ENCODE assay signal across 20 cellular contexts in the genomic region with DNA sequence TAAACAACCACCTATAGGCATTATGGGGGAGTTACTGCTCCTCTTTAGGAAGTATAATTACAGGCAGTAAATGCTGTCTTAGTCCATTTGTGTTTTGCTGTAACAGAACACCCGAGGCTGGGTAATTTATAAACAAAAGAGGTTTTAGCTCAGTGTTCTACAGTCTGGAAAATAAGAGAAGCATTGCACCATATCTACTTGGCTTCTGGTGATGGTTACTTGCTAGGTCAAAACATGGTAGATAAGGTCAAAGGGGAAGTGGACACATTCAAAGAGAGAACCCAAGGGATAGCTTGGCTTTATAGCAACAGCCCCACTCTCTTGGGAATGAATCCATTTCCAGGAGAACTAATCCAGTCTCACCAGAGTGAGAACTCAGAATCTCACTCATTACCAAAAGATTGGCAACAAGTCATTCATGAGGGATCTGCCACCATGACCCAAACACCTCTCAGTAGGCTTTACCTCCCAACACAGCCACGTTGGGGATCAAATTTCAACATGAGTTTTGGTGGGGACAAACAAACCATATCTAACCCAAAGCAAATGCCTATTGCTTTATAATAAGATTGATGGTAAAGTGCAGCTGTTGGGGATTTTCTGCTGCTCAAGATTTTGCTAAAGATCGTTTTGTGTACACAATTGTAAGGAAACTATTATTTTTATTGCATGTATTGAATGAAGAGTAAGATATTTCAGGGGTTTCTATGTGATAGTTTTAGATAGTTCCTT. TPM values are rescaled to one million over a fixed set of nuclear protein-coding genes. Genes with fewer than 3 reads are reported as not detected.
DNase-seq lines count a peak whose midpoint lies in the region; ATAC-seq, FAIRE-seq and TF ChIP-seq lines count a peak whose summit lies in the region.
"Had no signal": no experiment of that assay in that cellular context is flagged by ENCODE, and none has a peak within 500 bp of the region (broad histone marks: within the 10 kb centered on the region; RNA-seq: fewer than 3 reads in every experiment).

No MANE protein-coding gene starts in this region.

- no peak for DNase-seq in activated T-cell treated with anti-CD3 and anti-CD28 coated beads, Interleukin-2, amount 50 U/mL, for 72 hours
- DNase-seq in activated T-cell treated with anti-CD3 and anti-CD28 coated beads, Interleukin-2, amount 50 U/mL, for 48 hours: no peak
- DNase-seq in MV-4-11 (lab: John Stamatoyannopoulos, UW) (peak; percentile 20), endothelial cell of umbilical vein (ENCODE audit: low read depth, low spot score) (peak; percentile 2), left ventricle myocardium inferior (no peak), HPDE6-E6E7 (ENCODE audit: extremely low spot score) (no peak), kidney (no peak)
- DNase-seq: activated CD4-positive, alpha-beta T cell treated with anti-CD3 and anti-CD28 coated beads for 36 hours; activated gamma-delta T cell; heart left ventricle; immature natural killer cell; NCI-H1930; PC-9; retina; stimulated activated CD4-positive, alpha-beta T cell treated with anti-CD3 and anti-CD28 coated beads, Interleukin-15, amount 100 ng/mL, for 24 hours had no signal

- peaks cover 85% of the 10 kb centered on the region for H3K79me2 ChIP-seq in endothelial cell of umbilical vein (ENCODE audit: control insufficient read depth, insufficient read depth, low read length)

- peaks cover 8% of the 10 kb centered on the region for H4K20me1 ChIP-seq in endothelial cell of umbilical vein (replicated peaks; ENCODE audit: control insufficient read depth, extremely low read depth, insufficient read depth, low read length)

- CTCF ChIA-PET in endothelial cell of umbilical vein (lab: Charles Lee): interaction anchor here (0.5 to 1.5 kb wide), 4 partner anchors 16 to 121 kb away, joined by 3 to 8 read pairs (median 4); no protein-coding TSS in a partner anchor

- TF ChIP-seq POLR2A in endothelial cell of umbilical vein (IDR thresholded peaks at IDR 0.05; ENCODE audit: low read depth, low read length): no peak

- FAIRE-seq in endothelial cell of umbilical vein (lab: Jason Lieb, UNC) (peak; percentile 24), kidney (lab: Jason Lieb, UNC) (no peak)

- H3K27ac Mint-ChIP-seq in activated T-cell treated with anti-CD3 and anti-CD28 coated beads, Interleukin-2, amount 50 U/mL, for 72 hours: peak overlapping the region; percentile 42
- H3K27ac Mint-ChIP-seq: activated CD4-positive, alpha-beta T cell treated with anti-CD3 and anti-CD28 coated beads for 36 hours; stimulated activated naive CD8-positive, alpha-beta T cell treated with anti-CD3 and anti-CD28 coated beads, Interleukin-15, Interleukin-2, amounts not matched to agents 100 ng/mL and 50 ng/mL, for 24 hours had no signal

- no peak overlapping the region for H3K9ac ChIP-seq in endothelial cell of umbilical vein (replicated peaks; ENCODE audit: extremely low read depth, insufficient read depth, low read length)
- no peak overlapping the region for H3K9ac ChIP-seq in skeletal muscle satellite cell (ENCODE audit: low read depth, low read length)
- H3K9ac ChIP-seq in kidney (ENCODE audit: low read length in 2 of 2): no peak overlapping the region

- no peak for TF ChIP-seq CTCF in endothelial cell of umbilical vein (IDR thresholded peaks at IDR 0.05; ENCODE audit: extremely low read depth in 1 of 2, insufficient read depth in 1 of 2, low read depth in 1 of 2, low read length in 2 of 2)
- no peak for TF ChIP-seq CTCF in left ventricle myocardium inferior (IDR thresholded peaks at IDR 0.05; ENCODE audit: borderline replicate concordance)
- TF ChIP-seq CTCF in kidney (IDR thresholded peaks at IDR 0.05; ENCODE audit: borderline replicate concordance, extremely low read depth, insufficient read depth): no peak

- intact Hi-C loops in endothelial cell of umbilical vein (cut with micrococcal nuclease): no loop called here
- intact Hi-C loops in left ventricle myocardium inferior (cut with micrococcal nuclease): no loop called here
- intact Hi-C loops in kidney (cut with DNase I): no loop called here

- H3K27me3 Mint-ChIP-seq in activated T-cell treated with anti-CD3 and anti-CD28 coated beads, Interleukin-2, amount 50 U/mL, for 72 hours (ENCODE audit: low read depth): no peaks in the 10 kb centered on the region
- H3K27me3 Mint-ChIP-seq: activated CD4-positive, alpha-beta T cell treated with anti-CD3 and anti-CD28 coated beads for 36 hours; stimulated activated naive CD8-positive, alpha-beta T cell treated with anti-CD3 and anti-CD28 coated beads, Interleukin-15, Interleukin-2, amounts not matched to agents 100 ng/mL and 50 ng/mL, for 24 hours had no signal

- peaks cover 41% of the 10 kb centered on the region for H3K4me1 Mint-ChIP-seq in activated T-cell treated with anti-CD3 and anti-CD28 coated beads, Interleukin-2, amount 50 U/mL, for 72 hours (ENCODE audit: low read depth)

- no peak for ATAC-seq in activated T-cell treated with anti-CD3 and anti-CD28 coated beads, Interleukin-2, amount 50 U/mL, for 72 hours (replicated peaks in 1 of 2)
- ATAC-seq: activated CD4-positive, alpha-beta T cell treated with anti-CD3 and anti-CD28 coated beads for 36 hours; esophagus mucosa; heart left ventricle had no signal

- no peaks in the 10 kb centered on the region for H3K9me3 Mint-ChIP-seq in activated T-cell treated with anti-CD3 and anti-CD28 coated beads, Interleukin-2, amount 50 U/mL, for 72 hours
- H3K9me3 Mint-ChIP-seq: immature natural killer cell; stimulated activated naive CD8-positive, alpha-beta T cell treated with anti-CD3 and anti-CD28 coated beads, Interleukin-15, Interleukin-2, amounts not matched to agents 100 ng/mL and 50 ng/mL, for 24 hours had no signal

- no peak overlapping the region for H3K4me3 ChIP-seq in endothelial cell of umbilical vein (replicated peaks in 1 of 3; ENCODE audit: insufficient read depth in 1 of 3, low read depth in 1 of 3, low read length in 3 of 3)
- H3K4me3 ChIP-seq in skeletal muscle satellite cell (ENCODE audit: low read length): no peak overlapping the region
- H3K4me3 ChIP-seq in left ventricle myocardium inferior: no peak overlapping the region
- no peak overlapping the region for H3K4me3 ChIP-seq in kidney (ENCODE audit: low read length in 2 of 2)
- H3K4me3 ChIP-seq: heart left ventricle, PC-9, SK-N-MC had no signal

- H3K9me1 ChIP-seq in endothelial cell of umbilical vein (replicated peaks; ENCODE audit: control insufficient read depth, extremely low read depth, insufficient read depth, low read length): no peaks in the 10 kb centered on the region

- H3K4me2 ChIP-seq in endothelial cell of umbilical vein (ENCODE audit: insufficient read depth, low read length): peak overlapping the region; percentile 29
- peak overlapping the region; percentile 13 for H3K4me2 ChIP-seq in skeletal muscle satellite cell (ENCODE audit: low read length)
- H3K4me2 ChIP-seq: PC-9 had no signal

- H3K4me3 Mint-ChIP-seq in activated T-cell treated with anti-CD3 and anti-CD28 coated beads, Interleukin-2, amount 50 U/mL, for 72 hours: no peak overlapping the region
- H3K4me3 Mint-ChIP-seq: activated CD4-positive, alpha-beta T cell treated with anti-CD3 and anti-CD28 coated beads for 36 hours; immature natural killer cell; neural crest cell; stimulated activated naive CD8-positive, alpha-beta T cell treated with anti-CD3 and anti-CD28 coated beads, Interleukin-15, Interleukin-2, amounts not matched to agents 100 ng/mL and 50 ng/mL, for 24 hours had no signal

- no peaks in the 10 kb centered on the region for H3K27me3 ChIP-seq in endothelial cell of umbilical vein (ENCODE audit: control insufficient read depth in 2 of 2, insufficient read depth in 2 of 2, low read length in 2 of 2)
- H3K27me3 ChIP-seq in skeletal muscle satellite cell (ENCODE audit: control insufficient read depth, insufficient read depth, low read length): no peaks in the 10 kb centered on the region
- H3K27me3 ChIP-seq in left ventricle myocardium inferior (ENCODE audit: low read depth): no peaks in the 10 kb centered on the region
- H3K27me3 ChIP-seq: heart left ventricle had no signal

- no peak overlapping the region for H2AFZ ChIP-seq in endothelial cell of umbilical vein (ENCODE audit: low read depth, low read length)
- H2AFZ ChIP-seq: PC-9 had no signal

- H3K36me3 ChIP-seq in endothelial cell of umbilical vein (ENCODE audit: control insufficient read depth in 2 of 2, extremely low read depth in 1 of 2, insufficient read depth in 2 of 2, low read length in 2 of 2) (no peaks in the 10 kb centered on the region), skeletal muscle satellite cell (ENCODE audit: insufficient read depth, low read length) (no peaks in the 10 kb centered on the region), left ventricle myocardium inferior (no peaks in the 10 kb centered on the region), kidney (ENCODE audit: control insufficient read depth in 1 of 2, insufficient read depth in 2 of 2, low read length in 2 of 2) (no peaks in the 10 kb centered on the region)
- H3K36me3 ChIP-seq: heart left ventricle had no signal

- dilution Hi-C loops in endothelial cell of umbilical vein (cut with MboI; ENCODE audit: extremely low pct_ligation_motif_present, low sequenced_read_pairs): no loop called here

- POLR2A ChIA-PET in endothelial cell of umbilical vein (lab: Charles Lee): no interaction called here

- H3K9me3 ChIP-seq in endothelial cell of umbilical vein (replicated peaks; ENCODE audit: control insufficient read depth, insufficient read depth, low read length): no peaks in the 10 kb centered on the region
- H3K9me3 ChIP-seq in skeletal muscle satellite cell (replicated peaks; ENCODE audit: low read length): no peaks in the 10 kb centered on the region
- H3K9me3 ChIP-seq in left ventricle myocardium inferior (replicated peaks): no peaks in the 10 kb centered on the region
- no peaks in the 10 kb centered on the region for H3K9me3 ChIP-seq in kidney (ENCODE audit: control insufficient read depth in 1 of 2, low read length in 2 of 2)
- H3K9me3 ChIP-seq: heart left ventricle had no signal

- H3K36me3 Mint-ChIP-seq in activated T-cell treated with anti-CD3 and anti-CD28 coated beads, Interleukin-2, amount 50 U/mL, for 72 hours (ENCODE audit: insufficient read depth in 2 of 2): peaks cover 2 to 4% of the 10 kb centered on the region in 2 donors
- H3K36me3 Mint-ChIP-seq: immature natural killer cell had no signal

- H3K27ac ChIP-seq in endothelial cell of umbilical vein (ENCODE audit: insufficient read depth, low read depth, low read length) (peak overlapping the region; percentile 22), left ventricle myocardium inferior (replicated peaks) (no peak overlapping the region), kidney (ENCODE audit: low read depth in 2 of 2, low read length in 2 of 2) (no peak overlapping the region)
- H3K27ac ChIP-seq: PC-9, SK-N-MC had no signal

- no TSS peak for BruUV-seq in endothelial cell of umbilical vein (replicated peaks; lab: Mats Ljungman, UMichigan)

- peaks cover 9% of the 10 kb centered on the region for H3K4me1 ChIP-seq in endothelial cell of umbilical vein (ENCODE audit: control insufficient read depth, extremely low read depth, insufficient read depth, low read length)
- peaks cover 13% of the 10 kb centered on the region for H3K4me1 ChIP-seq in skeletal muscle satellite cell (ENCODE audit: control insufficient read depth, insufficient read depth, low read length)
- peaks cover 27% of the 10 kb centered on the region for H3K4me1 ChIP-seq in left ventricle myocardium inferior
- H3K4me1 ChIP-seq in kidney (ENCODE audit: control insufficient read depth in 1 of 2, insufficient read depth in 1 of 2, low read depth in 1 of 2, low read length in 2 of 2): no peaks in the 10 kb centered on the region

RNA-seq across cellular contexts. Expression of a gene that starts 32.6 kb away (rescaled TPM):
- 10 to 100 TPM; 82.1 to 89.5 TPM for total RNA-seq in activated T-cell treated with anti-CD3 and anti-CD28 coated beads, Interleukin-2, amount 50 U/mL, for 72 hours
- total RNA-seq in endothelial cell of umbilical vein (52.3 and 55.9 TPM in 2 replicates), left ventricle myocardium inferior (29.3 TPM), kidney (66.0 TPM)
- polyA plus RNA-seq in endothelial cell of umbilical vein (9.1 and 12.7 TPM in 2 replicates), kidney (ENCODE audit: insufficient read depth, low read depth, low replicate concordance) (18.2 TPM)
- polyA plus RNA-seq in endothelial cell of umbilical vein (2011; cell fraction: cytosol; rRNA removed): 16.6 and 19.3 TPM in 2 replicates
- 27.9 and 34.3 TPM in 2 replicates for polyA plus RNA-seq in endothelial cell of umbilical vein (2011; cell fraction: nucleus; rRNA removed)
- polyA plus RNA-seq in endothelial cell of umbilical vein (2012): 35.5 and 42.7 TPM in 2 replicates
- polyA minus RNA-seq in endothelial cell of umbilical vein: 48.8 and 54.9 TPM in 2 replicates
- 87.5 TPM for polyA minus RNA-seq in endothelial cell of umbilical vein (2011; cell fraction: cytosol; rRNA and poly(A)+ RNA removed)
- polyA minus RNA-seq in endothelial cell of umbilical vein (2011; cell fraction: nucleus; rRNA and poly(A)+ RNA removed): 45.0 and 57.8 TPM in 2 replicates
- total RNA-seq in skeletal muscle satellite cell (2012; rRNA removed): 49.4 and 55.3 TPM in 2 replicates

Comparison
In these comparisons a context has a peak if more than half of its experiments do, and no peak if none do; other contexts are left out.
1. DNase-seq: peak in MV-4-11 (single experiment) and endothelial cell of umbilical vein (single experiment); none in activated T-cell treated with anti-CD3 and anti-CD28 coated beads, Interleukin-2, amount 50 U/mL, for 72 hours (0 of 2), activated T-cell treated with anti-CD3 and anti-CD28 coated beads, Interleukin-2, amount 50 U/mL, for 48 hours (0 of 2), left ventricle myocardium inferior (single experiment), HPDE6-E6E7 (single experiment) and kidney (single experiment).